Comparison of ENCODE assay signal across 1 cellular context in genomic region chr19:48513289-48514122, GRCh38.
A peak's percentile ranks its signal among the peaks of the same experiment; 100 is the strongest.
TF ChIP-seq lines count a peak whose summit lies in the region.

No MANE protein-coding gene starts in this region.

TF ChIP-seq in HepG2, 621 proteins besides CTCF, POLR2A, EP300 and RAD21 (continued from another document and continues in another):
- TF ChIP-seq ZNF646 (CRISPR knock-in tag; IDR thresholded peaks at IDR 0.05) = no peak
- TF ChIP-seq ZFP91 (CRISPR knock-in tag; IDR thresholded peaks at IDR 0.05; ENCODE audit: borderline replicate concordance) = no peak; the same call in 1 of the 2 replicates
- peak; percentile 16; the same call in 1 of the 2 replicates for TF ChIP-seq ZSCAN25 (CRISPR knock-in tag; IDR thresholded peaks at IDR 0.05)
- no peak for TF ChIP-seq ZNF124 (CRISPR knock-in tag; IDR thresholded peaks at IDR 0.05)
- no peak for TF ChIP-seq ZNF549 (CRISPR knock-in tag; IDR thresholded peaks at IDR 0.05)
- no peak for TF ChIP-seq HOXA5 (CRISPR knock-in tag; IDR thresholded peaks at IDR 0.05)
- no peak; the same call in 1 of the 2 replicates for TF ChIP-seq RFX3 (CRISPR knock-in tag; IDR thresholded peaks at IDR 0.05)
- no peak for TF ChIP-seq MTA3 (CRISPR knock-in tag; IDR thresholded peaks at IDR 0.05)
- TF ChIP-seq ZNF407 (CRISPR knock-in tag; IDR thresholded peaks at IDR 0.05; ENCODE audit: not compliant biosample characterization) = no peak
- TF ChIP-seq HNRNPLL (IDR thresholded peaks at IDR 0.05; ENCODE audit: low read depth, low read length, poor library complexity, severe bottlenecking) = peak; percentile 68
- no peak; the same call in 1 of the 2 replicates for TF ChIP-seq KLF11 (CRISPR knock-in tag; IDR thresholded peaks at IDR 0.05)
- no peak for TF ChIP-seq SRY (CRISPR knock-in tag; IDR thresholded peaks at IDR 0.05)
- TF ChIP-seq ZNF788 (CRISPR knock-in tag; IDR thresholded peaks at IDR 0.05; ENCODE audit: borderline replicate concordance) = no peak
- no peak for TF ChIP-seq ZNF557 (CRISPR knock-in tag; IDR thresholded peaks at IDR 0.05)
- 0 out of 2 replicates have a peak, but pooled peaks have one; percentile 8 for TF ChIP-seq TFE3 (CRISPR knock-in tag; IDR thresholded peaks at IDR 0.05)
- TF ChIP-seq PATZ1 (CRISPR knock-in tag; IDR thresholded peaks at IDR 0.05) = peak; percentile 49
- TF ChIP-seq NR2F1 (CRISPR knock-in tag; IDR thresholded peaks at IDR 0.05) = no peak
- no peak for TF ChIP-seq HNRNPK (IDR thresholded peaks at IDR 0.05; ENCODE audit: low read depth, low read length, poor library complexity, severe bottlenecking)
- TF ChIP-seq TEF (CRISPR knock-in tag; IDR thresholded peaks at IDR 0.05) = no peak
- TF ChIP-seq E2F2 (CRISPR knock-in tag; IDR thresholded peaks at IDR 0.05; ENCODE audit: borderline replicate concordance) = no peak
- 0 out of 2 replicates have a peak, but pooled peaks have one; percentile 32 for TF ChIP-seq ZNF274 (CRISPR knock-in tag; IDR thresholded peaks at IDR 0.05)
- TF ChIP-seq ZNF556 (CRISPR knock-in tag; IDR thresholded peaks at IDR 0.05; ENCODE audit: borderline replicate concordance) = no peak
- TF ChIP-seq ZNF672 (CRISPR knock-in tag; IDR thresholded peaks at IDR 0.05) = no peak
- no peak for TF ChIP-seq TIGD3 (CRISPR knock-in tag; IDR thresholded peaks at IDR 0.05; ENCODE audit: borderline replicate concordance)
- no peak for TF ChIP-seq IKZF4 (CRISPR knock-in tag; IDR thresholded peaks at IDR 0.05; ENCODE audit: borderline replicate concordance, low read depth, not compliant biosample characterization)
- no peak for TF ChIP-seq ATAD3A (CRISPR knock-in tag; IDR thresholded peaks at IDR 0.05)
- TF ChIP-seq SNAPC2 (CRISPR knock-in tag; IDR thresholded peaks at IDR 0.05) = no peak
- no peak for TF ChIP-seq PLSCR1 (CRISPR knock-in tag; IDR thresholded peaks at IDR 0.05; ENCODE audit: borderline replicate concordance)
- no peak for TF ChIP-seq POLR2AphosphoS2 (IDR thresholded peaks at IDR 0.05; ENCODE audit: low read depth, low read length)
- TF ChIP-seq KLF13 (CRISPR knock-in tag; IDR thresholded peaks at IDR 0.05) = no peak
- no peak for TF ChIP-seq ZBTB1 (CRISPR knock-in tag; IDR thresholded peaks at IDR 0.05; ENCODE audit: borderline replicate concordance)
- TF ChIP-seq ATM (IDR thresholded peaks at IDR 0.05; ENCODE audit: borderline replicate concordance) = no peak
